Comparison of ENCODE assay signal across 16 cellular contexts in the genomic region with DNA sequence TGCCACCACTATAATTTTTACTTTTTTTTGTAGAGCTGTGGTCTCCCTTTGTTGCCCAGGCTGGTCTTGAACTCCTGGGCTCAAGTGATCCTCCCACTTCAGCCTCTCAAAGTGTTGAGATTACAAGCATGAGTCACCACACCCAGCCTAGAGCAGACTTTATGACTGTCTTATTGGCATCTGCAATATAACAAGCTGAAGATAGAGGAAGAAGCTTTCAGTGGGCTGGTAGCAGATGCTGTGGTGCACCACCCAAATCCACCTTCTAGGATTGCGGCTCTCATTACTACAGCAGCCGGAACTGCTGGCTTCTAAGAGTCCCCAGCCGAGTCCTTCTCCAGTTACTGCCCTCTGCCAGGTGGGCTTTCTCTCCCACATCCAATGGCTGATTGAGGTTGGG. TPM values are rescaled to one million over a fixed set of nuclear protein-coding genes. Genes with fewer than 3 reads are reported as not detected.
A peak's percentile ranks its signal among the peaks of the same experiment; 100 is the strongest.
DNase-seq lines count a peak whose midpoint lies in the region; ATAC-seq and TF ChIP-seq lines count a peak whose summit lies in the region.
"Had no signal": no experiment of that assay in that cellular context is flagged by ENCODE, and none has a peak within 500 bp of the region (broad histone marks: within the 10 kb centered on the region; RNA-seq: fewer than 3 reads in every experiment).

No MANE protein-coding gene starts in this region.

- H3K4me3 ChIP-seq in adrenal gland, result no peak overlapping the region

- H3K4me3 Mint-ChIP-seq in memory B cell, result no peak overlapping the region

- 83 to 100% (median 84%) methylated on average over 1 to 3 of the region's 3 CpGs for WGBS in adrenal gland, 4 donors

- no peak for TF ChIP-seq CTCF in adrenal gland (IDR thresholded peaks at IDR 0.05)

- DNase-seq in DMS53 (lab: John Stamatoyannopoulos, UW) (peak; percentile 47), DMS53 treated with DMSO at 0.1 percent for 48 hours (lab: John Stamatoyannopoulos, UW; ENCODE audit: unreplicated experiment) (no peak), SIG-M5 treated with dmso at 0.1 percent for 504 hours (lab: John Stamatoyannopoulos, UW; ENCODE audit: unreplicated experiment) (peak; percentile 96), memory B cell (ENCODE audit: low spot score in 2 of 2) (no peak), adrenal gland (no peak), middle frontal gyrus (ENCODE audit: extremely low spot score, low spot score) (no peak)
- DNase-seq: activated CD4-positive, alpha-beta T cell treated with anti-CD3 and anti-CD28 coated beads for 1 hour; DMS79; effector CD4-positive, alpha-beta T cell; hippocampal formation; NCI-H2107 had no signal

- H3K27ac Mint-ChIP-seq in memory B cell, result peak overlapping the region; percentile 90

- intact Hi-C loops in adrenal gland (cut with DNase I), result no loop called here

- H3K9me3 Mint-ChIP-seq in memory B cell, result peaks cover 4% of the 10 kb centered on the region

- H3K4me1 ChIP-seq in adrenal gland (replicated peaks in 1 of 2), result no peaks in the 10 kb centered on the region

- peaks cover 4% of the 10 kb centered on the region for H3K36me3 Mint-ChIP-seq in memory B cell

- H3K36me3 ChIP-seq in adrenal gland (replicated peaks in 1 of 2), result no peaks in the 10 kb centered on the region

- peaks cover 20% of the 10 kb centered on the region for H3K4me1 Mint-ChIP-seq in memory B cell

- no peak for TF ChIP-seq POLR2A in adrenal gland (IDR thresholded peaks at IDR 0.05)

- H3K27me3 ChIP-seq in adrenal gland, result no peaks in the 10 kb centered on the region

- H3K9me3 ChIP-seq in adrenal gland (replicated peaks in 1 of 3), result no peaks in the 10 kb centered on the region

- ATAC-seq in HG02870 (IDR thresholded peaks at IDR 0.05; ENCODE audit: unreplicated experiment), result peak; percentile 60
- ATAC-seq in memory B cell (ENCODE audit: low read depth), result no peak
- no peak for ATAC-seq in GM21737 (IDR thresholded peaks at IDR 0.05; ENCODE audit: unreplicated experiment)
- ATAC-seq: Right ventricle myocardium inferior, sciatic nerve had no signal

- H3K27ac ChIP-seq in adrenal gland, result no peak overlapping the region
- H3K27ac ChIP-seq: 22Rv1 had no signal

- H3K27me3 Mint-ChIP-seq in memory B cell, result no peaks in the 10 kb centered on the region

RNA-seq across cellular contexts. Expression of a gene that starts 7.6 kb away (rescaled TPM):
- 100 to 1,000 TPM in 1 of 8 donors, 10 to 100 TPM in 7; 12.5 to 298 (median 31.1) TPM for total RNA-seq in adrenal gland
- polyA plus RNA-seq in adrenal gland, result 10 to 100 TPM; 10.2 to 15.4 (median 10.9) TPM

Comparison
In these comparisons a context has a peak if more than half of its experiments do, and no peak if none do; other contexts are left out.
1. DNase-seq: peak in DMS53 (single experiment) and SIG-M5 treated with dmso at 0.1 percent for 504 hours (single experiment); none in DMS53 treated with DMSO at 0.1 percent for 48 hours (single experiment), memory B cell (0 of 2), adrenal gland (0 of 7) and middle frontal gyrus (single experiment).